Comparison of ENCODE assay signal across 25 cellular contexts in the genomic region with DNA sequence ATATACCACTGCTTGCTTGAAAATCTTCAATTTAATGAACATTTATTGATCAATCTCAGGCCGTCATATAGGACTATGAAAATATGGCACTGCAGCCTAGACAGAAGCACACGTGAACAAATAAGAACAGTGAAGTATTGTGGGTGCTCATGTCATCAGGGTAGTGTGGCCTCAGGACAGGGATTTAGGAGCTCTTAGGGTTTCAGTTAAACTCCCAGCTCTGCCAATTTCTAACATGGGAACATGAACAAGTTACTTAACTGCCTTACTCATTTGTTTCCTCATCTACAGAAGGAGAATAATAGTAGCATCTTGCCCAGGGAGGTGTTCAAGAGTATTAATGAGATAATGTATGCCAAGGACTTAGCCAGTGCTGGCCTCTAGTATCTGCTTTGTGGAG.
DNase-seq lines count a peak whose midpoint lies in the region; ATAC-seq and TF ChIP-seq lines count a peak whose summit lies in the region.
"Had no signal": no experiment of that assay in that cellular context is flagged by ENCODE, and none has a peak within 500 bp of the region (broad histone marks: within the 10 kb centered on the region; RNA-seq: fewer than 3 reads in every experiment).

No MANE protein-coding gene starts in this region.

- peak overlapping the region; percentile 85 for H3K27ac ChIP-seq in SJCRH30
- H3K27ac ChIP-seq in colonic mucosa, result no peak overlapping the region
- H3K27ac ChIP-seq: BLaER1, KMS-11 had no signal

- H3K27me3 Mint-ChIP-seq in nephron (ENCODE audit: low read depth), result no peaks in the 10 kb centered on the region
- H3K27me3 Mint-ChIP-seq in chondrocyte (ENCODE audit: low read depth), result no peaks in the 10 kb centered on the region

- H3K4me1 ChIP-seq in SJCRH30 (peaks cover 45% of the 10 kb centered on the region), colonic mucosa (no peaks in the 10 kb centered on the region)

- H3K4me1 Mint-ChIP-seq in nephron (peaks cover 44% of the 10 kb centered on the region), chondrocyte (ENCODE audit: low read depth) (peaks cover 48% of the 10 kb centered on the region)

- H3K4me3 Mint-ChIP-seq in nephron (peak overlapping the region in 1 of 3 experiments; percentile 3), chondrocyte (ENCODE audit: unreplicated experiment) (no peak overlapping the region)
- H3K4me3 Mint-ChIP-seq: activated CD4-positive, alpha-beta T cell treated with anti-CD3 and anti-CD28 coated beads for 36 hours; activated T-cell treated with anti-CD3 and anti-CD28 coated beads, Interleukin-2, amount 50 U/mL, for 4 hours; effector memory CD8-positive, alpha-beta T cell had no signal

- no peak for TF ChIP-seq CTCF in choroid plexus epithelial cell (conservative IDR thresholded peaks at IDR 0.05; ENCODE audit: low read depth, low read length)
- no peak for TF ChIP-seq CTCF in fibroblast of the aortic adventitia (IDR thresholded peaks at IDR 0.05; ENCODE audit: insufficient read depth, low read length)
- TF ChIP-seq CTCF in nephron (IDR thresholded peaks at IDR 0.05; ENCODE audit: unreplicated experiment in 3 of 3), result no peak
- TF ChIP-seq CTCF in colonic mucosa (IDR thresholded peaks at IDR 0.05), result no peak
- no peak for TF ChIP-seq CTCF in chondrocyte (IDR thresholded peaks at IDR 0.05)

- no peak overlapping the region for H3K9ac ChIP-seq in colonic mucosa (ENCODE audit: low read depth in 2 of 2, low read length in 2 of 2)
- H3K9ac ChIP-seq: BLaER1, KMS-11 had no signal

- intact Hi-C loops in colonic mucosa (cut with DNase I), result loop anchor here (2.0 to 5.0 kb wide), 2 partner anchors 65 to 122 kb away; no protein-coding TSS in a partner anchor

- H3K36me3 ChIP-seq in SJCRH30 (no peaks in the 10 kb centered on the region), colonic mucosa (no peaks in the 10 kb centered on the region)
- H3K36me3 ChIP-seq: BLaER1, right lobe of liver had no signal

- H3K4me3 ChIP-seq in SJCRH30 (no peak overlapping the region), choroid plexus epithelial cell (ENCODE audit: low read depth, low read length) (no peak overlapping the region), fibroblast of the aortic adventitia (ENCODE audit: low read depth, low read length) (no peak overlapping the region), colonic mucosa (no peak overlapping the region)
- H3K4me3 ChIP-seq: BLaER1, GM12878 had no signal

- H3K27ac Mint-ChIP-seq in nephron, result peak overlapping the region in 2 of 3 experiments; percentile 19 to 37
- no peak overlapping the region for H3K27ac Mint-ChIP-seq in chondrocyte (ENCODE audit: unreplicated experiment)
- H3K27ac Mint-ChIP-seq: activated CD4-positive, alpha-beta T cell treated with anti-CD3 and anti-CD28 coated beads for 36 hours; effector memory CD8-positive, alpha-beta T cell had no signal

- DNase-seq in SJCRH30 (peak in 1 of 2 experiments; percentile 41), choroid plexus epithelial cell (ENCODE audit: low read depth) (peak; percentile 11), fibroblast of the aortic adventitia (ENCODE audit: low read depth) (peak; percentile 16), colonic mucosa (no peak), chondrocyte (ENCODE audit: low spot score) (no peak), NCI-H510A (lab: John Stamatoyannopoulos, UW) (no peak)
- DNase-seq: ACHN; activated CD4-positive, alpha-beta T cell treated with anti-CD3 and anti-CD28 coated beads for 36 hours; activated naive CD4-positive, alpha-beta T cell; activated T-cell treated with anti-CD3 and anti-CD28 coated beads, Interleukin-2, amount 50 U/mL, for 4 hours; Caco-2; DND-41; effector memory CD8-positive, alpha-beta T cell; NCI-H187 treated with DMSO at 0.1 percent for 48 hours; NCI-H2227 treated with DMSO at 0.1 percent for 48 hours; occipital lobe; right lobe of liver; SHP77; stimulated activated CD4-positive, alpha-beta T cell treated with anti-CD3 and anti-CD28 coated beads, Interleukin-15, amount 100 ng/mL, for 24 hours; T-helper 1 cell had no signal

- H3K9me3 Mint-ChIP-seq in nephron, result no peaks in the 10 kb centered on the region
- H3K9me3 Mint-ChIP-seq in chondrocyte (ENCODE audit: low read depth), result no peaks in the 10 kb centered on the region
- H3K9me3 Mint-ChIP-seq: activated T-cell treated with anti-CD3 and anti-CD28 coated beads, Interleukin-2, amount 50 U/mL, for 4 hours; effector memory CD8-positive, alpha-beta T cell had no signal

- H3K9me3 ChIP-seq in SJCRH30 (replicated peaks) (no peaks in the 10 kb centered on the region), colonic mucosa (no peaks in the 10 kb centered on the region)
- H3K9me3 ChIP-seq: BLaER1, Caco-2, right lobe of liver had no signal

- H3K36me3 Mint-ChIP-seq in nephron (ENCODE audit: low read depth) (no peaks in the 10 kb centered on the region), chondrocyte (ENCODE audit: low read depth) (no peaks in the 10 kb centered on the region)

- ATAC-seq in GM18870 (IDR thresholded peaks at IDR 0.05; ENCODE audit: unreplicated experiment), result no peak
- ATAC-seq: activated CD4-positive, alpha-beta T cell treated with anti-CD3 and anti-CD28 coated beads for 36 hours; activated T-cell treated with anti-CD3 and anti-CD28 coated beads, Interleukin-2, amount 50 U/mL, for 4 hours; effector memory CD8-positive, alpha-beta T cell; GM12878; right lobe of liver had no signal

- H3K27me3 ChIP-seq in SJCRH30 (no peaks in the 10 kb centered on the region), colonic mucosa (no peaks in the 10 kb centered on the region)
- H3K27me3 ChIP-seq: BLaER1, right lobe of liver had no signal

Comparison
In these comparisons a context has a peak if more than half of its experiments do, and no peak if none do; other contexts are left out.
1. DNase-seq: peak in choroid plexus epithelial cell (single experiment) and fibroblast of the aortic adventitia (single experiment); none in colonic mucosa (single experiment), chondrocyte (single experiment) and NCI-H510A (single experiment).